30 cellular contexts compared by ENCODE assay signal in genomic region chr2:11679491-11680130, GRCh38. TPM values are rescaled to one million over a fixed set of nuclear protein-coding genes. Genes with fewer than 3 reads are reported as not detected.
A peak's percentile ranks its signal among the peaks of the same experiment; 100 is the strongest.
DNase-seq lines count a peak whose midpoint lies in the region; ATAC-seq and TF ChIP-seq lines count a peak whose summit lies in the region.
"Had no signal": no experiment of that assay in that cellular context is flagged by ENCODE, and none has a peak within 500 bp of the region (broad histone marks: within the 10 kb centered on the region; RNA-seq: fewer than 3 reads in every experiment).

No MANE protein-coding gene starts in this region.

- no peak overlapping the region for H3K14ac ChIP-seq in mesenchymal stem cell (ENCODE audit: low read length in 2 of 2)

- H3K4me3 Mint-ChIP-seq in brain: peak overlapping the region in 1 of 5 experiments; percentile 33
- H3K4me3 Mint-ChIP-seq: activated naive CD4-positive, alpha-beta T cell treated with anti-CD3 and anti-CD28 coated beads, Interleukin-2, amount 10 ng/mL, durations not matched to agents 7 days and 5 days; IgD-negative memory B cell; stimulated activated naive CD8-positive, alpha-beta T cell treated with anti-CD3 and anti-CD28 coated beads, Interleukin-15, Interleukin-2, amounts not matched to agents 100 ng/mL and 50 ng/mL, for 24 hours had no signal

- peak overlapping the region; percentile 43 for H4K91ac ChIP-seq in mesenchymal stem cell (ENCODE audit: low read length)

- no peak overlapping the region for H2BK5ac ChIP-seq in mesenchymal stem cell (ENCODE audit: low read depth, low read length, poor library complexity, severe bottlenecking)

- no peak overlapping the region for H3K9ac ChIP-seq in mesenchymal stem cell (ENCODE audit: low read length)

- no peak overlapping the region for H2AFZ ChIP-seq in mesenchymal stem cell (ENCODE audit: low read depth, low read length)

- in situ Hi-C loops in gastrocnemius medialis (cut with MboI; ENCODE audit: low sequenced_read_pairs in 4 of 4): loop anchor here (10.0 to 25.0 kb wide), 4 partner anchors 85 to 192 kb away; no protein-coding TSS in a partner anchor

- no peaks in the 10 kb centered on the region for H3K79me1 ChIP-seq in mesenchymal stem cell (replicated peaks; ENCODE audit: low read length, poor library complexity, severe bottlenecking)

- H3K4me1 ChIP-seq in mesenchymal stem cell (ENCODE audit: control insufficient read depth, insufficient read depth, low read depth, low read length): peaks cover 4% of the 10 kb centered on the region
- peaks cover 61 to 84% of the 10 kb centered on the region in 2 donors for H3K4me1 ChIP-seq in gastrocnemius medialis
- H3K4me1 ChIP-seq: uterus had no signal

- no peak overlapping the region for H3K23ac ChIP-seq in mesenchymal stem cell (ENCODE audit: low read length in 2 of 2)

- no peaks in the 10 kb centered on the region for H3K36me3 ChIP-seq in mesenchymal stem cell (ENCODE audit: control insufficient read depth in 1 of 2, insufficient read depth in 2 of 2, low read depth in 1 of 2, low read length in 2 of 2)
- H3K36me3 ChIP-seq in gastrocnemius medialis: no peaks in the 10 kb centered on the region
- H3K36me3 ChIP-seq: adrenal gland, neutrophil, uterus had no signal

- no peak overlapping the region for H3K4ac ChIP-seq in mesenchymal stem cell (ENCODE audit: low read depth in 1 of 2, low read length in 2 of 2)

- peaks cover 48 to 90% of the 10 kb centered on the region in 2 experiments for H3K27me3 ChIP-seq in mesenchymal stem cell (ENCODE audit: control insufficient read depth in 1 of 2, insufficient read depth in 1 of 2, low read length in 2 of 2)
- no peaks in the 10 kb centered on the region for H3K27me3 ChIP-seq in gastrocnemius medialis
- H3K27me3 ChIP-seq: adrenal gland, uterus had no signal

- peak overlapping the region; percentile 44 to 46 for H3K18ac ChIP-seq in mesenchymal stem cell (ENCODE audit: low read depth in 1 of 2, low read length in 2 of 2)

- peaks cover 73% of the 10 kb centered on the region for H3K4me1 Mint-ChIP-seq in brain

- H3K27me3 Mint-ChIP-seq in brain: peaks cover 7% of the 10 kb centered on the region

- H2AK5ac ChIP-seq in mesenchymal stem cell (ENCODE audit: low read length, severe bottlenecking): no peak overlapping the region

- WGBS in mesenchymal stem cell: 83% methylated on average over 13 of the region's 13 CpGs

- TF ChIP-seq POLR2A in gastrocnemius medialis (IDR thresholded peaks at IDR 0.05): no peak

- H2BK12ac ChIP-seq in mesenchymal stem cell (ENCODE audit: low read length in 2 of 2): peak overlapping the region in 1 of 2 experiments; percentile 12

- ATAC-seq in gastrocnemius medialis: no peak
- no peak for ATAC-seq in HG03521 (IDR thresholded peaks at IDR 0.05; ENCODE audit: unreplicated experiment)

- no peak overlapping the region for H2BK15ac ChIP-seq in mesenchymal stem cell (ENCODE audit: low read depth, poor library complexity, severe bottlenecking)

- H3K9me3 ChIP-seq in mesenchymal stem cell (ENCODE audit: control insufficient read depth, low read length): no peaks in the 10 kb centered on the region
- no peaks in the 10 kb centered on the region for H3K9me3 ChIP-seq in gastrocnemius medialis
- H3K9me3 ChIP-seq: adrenal gland, neutrophil, uterus had no signal

- H3K9me3 Mint-ChIP-seq in brain: peaks cover 0 to 3% (median 0%) of the 10 kb centered on the region in 5 experiments
- H3K9me3 Mint-ChIP-seq: activated naive CD4-positive, alpha-beta T cell treated with anti-CD3 and anti-CD28 coated beads, Interleukin-2, amount 10 ng/mL, durations not matched to agents 7 days and 5 days; stimulated activated naive CD8-positive, alpha-beta T cell treated with anti-CD3 and anti-CD28 coated beads, Interleukin-15, Interleukin-2, amounts not matched to agents 100 ng/mL and 50 ng/mL, for 24 hours had no signal

- H3K4me3 ChIP-seq in mesenchymal stem cell (ENCODE audit: insufficient read depth in 1 of 2, low read depth in 1 of 2, low read length in 2 of 2) (no peak overlapping the region), gastrocnemius medialis (peak overlapping the region; percentile 52 to 63 (median 56))
- H3K4me3 ChIP-seq: adrenal gland, SK-N-MC, uterus had no signal

- H3K4me2 ChIP-seq in mesenchymal stem cell (ENCODE audit: low read length, poor library complexity, severe bottlenecking): no peak overlapping the region

- H3K36me3 Mint-ChIP-seq in brain: no peaks in the 10 kb centered on the region
- H3K36me3 Mint-ChIP-seq: activated naive CD4-positive, alpha-beta T cell treated with anti-CD3 and anti-CD28 coated beads, Interleukin-2, amount 10 ng/mL, durations not matched to agents 7 days and 5 days; IgD-negative memory B cell had no signal

- peak; percentile 54 to 80 for DNase-seq in NCI-H524 (lab: John Stamatoyannopoulos, UW)
- DNase-seq in NCI-H524 treated with DMSO at 0.1 percent for 48 hours (lab: John Stamatoyannopoulos, UW): no peak
- DNase-seq in mesenchymal stem cell: no peak
- peak; percentile 1 to 32 for DNase-seq in gastrocnemius medialis
- DNase-seq in NCI-H2029 (lab: John Stamatoyannopoulos, UW): no peak
- no peak for DNase-seq in SIG-M5 treated with dmso at 0.1 percent for 504 hours (lab: John Stamatoyannopoulos, UW; ENCODE audit: unreplicated experiment)
- DNase-seq: 8988T; activated naive CD4-positive, alpha-beta T cell treated with anti-CD3 and anti-CD28 coated beads, Interleukin-2, amount 10 ng/mL, durations not matched to agents 7 days and 5 days; COR-L47; effector CD8-positive, alpha-beta T cell; erythroblast; glutamatergic neuron; H7; mesendoderm; NCI-H146; NCI-H2107; NCI-H446; OCI-M1; T-helper 1 cell; uterus had no signal

- no peak for TF ChIP-seq CTCF in brain (conservative IDR thresholded peaks at IDR 0.05)
- no peak for TF ChIP-seq CTCF in gastrocnemius medialis (IDR thresholded peaks at IDR 0.05 in 4 of 5, conservative IDR thresholded peaks at IDR 0.05 in 1 of 5)

- intact Hi-C loops in gastrocnemius medialis (cut with DNase I; ENCODE audit: low total_unique reads): loop anchor here (1.0 to 5.0 kb wide), 2 partner anchors 19 to 182 kb away; no protein-coding TSS in a partner anchor

- H3K27ac ChIP-seq in mesenchymal stem cell (ENCODE audit: low read length, poor library complexity, severe bottlenecking) (no peak overlapping the region), gastrocnemius medialis (peak overlapping the region; percentile 92 to 100 (median 93))
- H3K27ac ChIP-seq: neutrophil, SK-N-MC, uterus had no signal

- H4K8ac ChIP-seq in mesenchymal stem cell (ENCODE audit: low read length): no peak overlapping the region

- H3K27ac Mint-ChIP-seq in brain: peak overlapping the region; percentile 11 to 88 (median 69)
- H3K27ac Mint-ChIP-seq: activated naive CD4-positive, alpha-beta T cell treated with anti-CD3 and anti-CD28 coated beads, Interleukin-2, amount 10 ng/mL, durations not matched to agents 7 days and 5 days; IgD-negative memory B cell; stimulated activated naive CD8-positive, alpha-beta T cell treated with anti-CD3 and anti-CD28 coated beads, Interleukin-15, Interleukin-2, amounts not matched to agents 100 ng/mL and 50 ng/mL, for 24 hours had no signal

- no peak overlapping the region for H2BK120ac ChIP-seq in mesenchymal stem cell (ENCODE audit: low read depth, low read length)

RNA-seq across cellular contexts. Expression of gene NTSR2, which starts 9.6 kb away (rescaled TPM):
- 18.4 TPM for polyA plus RNA-seq in brain (ENCODE audit: insufficient read depth, low read depth, low replicate concordance)
- not detected for polyA plus RNA-seq in mesenchymal stem cell (2013, experiment 1 of 2)
- polyA plus RNA-seq in mesenchymal stem cell (2013, experiment 2 of 2): not detected
- total RNA-seq in gastrocnemius medialis: under 1 TPM in 2 of 4 donors, not detected in 2; 0.62 to 0.85 TPM
- total RNA-seq: H7, left lobe of liver, myocyte, pulmonary artery endothelial cell, uterus had no signal
- polyA plus RNA-seq: IgD-negative memory B cell had no signal

Comparison
In these comparisons a context has a peak if more than half of its experiments do, and no peak if none do; other contexts are left out.
1. DNase-seq: peak in NCI-H524 (2 of 2) and gastrocnemius medialis (2 of 2); none in NCI-H524 treated with DMSO at 0.1 percent for 48 hours (single experiment), mesenchymal stem cell (single experiment), NCI-H2029 (single experiment) and SIG-M5 treated with dmso at 0.1 percent for 504 hours (single experiment).
2. H3K4me3 ChIP-seq: peak in gastrocnemius medialis (4 of 4); none in mesenchymal stem cell (0 of 2).